ENCODE assay signal across 12 cellular contexts in the genomic region with DNA sequence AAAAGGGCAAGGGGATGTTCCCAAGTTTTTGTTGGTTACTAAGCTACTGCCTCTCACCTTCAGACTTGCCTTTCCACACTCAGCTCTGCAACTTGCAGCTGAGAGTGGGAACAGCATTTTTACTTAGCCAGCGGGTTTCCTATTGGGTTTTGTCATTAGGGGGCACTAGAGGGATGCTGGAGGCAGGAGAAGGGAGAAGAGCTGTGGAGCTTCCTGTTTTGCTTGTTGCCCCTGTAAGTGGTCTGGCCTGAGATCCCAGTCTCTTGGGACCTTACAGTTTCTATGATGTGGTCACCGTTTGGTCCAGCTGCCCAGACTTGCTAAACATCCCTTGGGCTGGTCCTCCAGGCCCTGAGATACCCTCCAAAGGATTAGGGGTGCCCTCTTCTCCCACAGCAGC.
DNase-seq lines count a peak whose midpoint lies in the region; ATAC-seq, FAIRE-seq and TF ChIP-seq lines count a peak whose summit lies in the region.
"Had no signal": no experiment of that assay in that cellular context is flagged by ENCODE, and none has a peak within 500 bp of the region (broad histone marks: within the 10 kb centered on the region; RNA-seq: fewer than 3 reads in every experiment).

No MANE protein-coding gene starts in this region.

- H3K36me3 ChIP-seq in HCT116 (ENCODE audit: control insufficient read depth in 1 of 2, insufficient read depth in 2 of 2, low read length in 2 of 2), result no peaks in the 10 kb centered on the region
- peaks cover 8% of the 10 kb centered on the region for H3K36me3 ChIP-seq in SJCRH30
- H3K36me3 ChIP-seq: heart right ventricle had no signal

- TF ChIP-seq CTCF in A549 (IDR thresholded peaks at IDR 0.05), result no peak
- TF ChIP-seq CTCF in HCT116 (IDR thresholded peaks at IDR 0.05 in 2 of 3, conservative IDR thresholded peaks at IDR 0.05 in 1 of 3; ENCODE audit: borderline replicate concordance in 1 of 3, insufficient read depth in 1 of 3, low read depth in 2 of 3, low read length in 2 of 3), result peak in 2 of 3 experiments; percentile 38 to 40; a peak in 4 of 6 replicates

- no peak for DNase-seq in A549 (ENCODE audit: low read depth in 1 of 2, low spot score in 1 of 2)
- DNase-seq in HCT116 (ENCODE audit: low read depth, low spot score), result no peak
- peak; percentile 40 to 67 for DNase-seq in SJCRH30
- peak; percentile 3 for DNase-seq in globus pallidus (ENCODE audit: low spot score)
- DNase-seq in left lobe of liver (ENCODE audit: low spot score), result no peak
- no peak for DNase-seq in effector CD4-positive, alpha-beta T cell
- DNase-seq in NCI-H2227 treated with DMSO at 0.1 percent for 48 hours (lab: John Stamatoyannopoulos, UW), result no peak
- no peak for DNase-seq in NCI-H1436 treated with DMSO at 0.1 percent for 48 hours (lab: John Stamatoyannopoulos, UW)
- DNase-seq: DMS79 treated with DMSO at 0.1 percent for 48 hours, heart right ventricle, NCI-H1930 had no signal

- 0% methylated on average over 2 of the region's 2 CpGs for WGBS in A549 (ENCODE audit: missing lambda C conversion rate)

- TF ChIP-seq RAD21 in A549 (conservative IDR thresholded peaks at IDR 0.05 in 1 of 2, IDR thresholded peaks at IDR 0.05 in 1 of 2), result peak; percentile 17 to 55; a peak in 3 of 5 replicates
- peak; percentile 67 for TF ChIP-seq RAD21 in HCT116 (IDR thresholded peaks at IDR 0.05; ENCODE audit: low read depth)

- CTCF ChIA-PET in A549 (lab: Yijun Ruan, JAX), result interaction anchor here (0.9 to 2.7 kb wide), 7 partner anchors 8 to 628 kb away, joined by 3 to 9 read pairs (median 3); no protein-coding TSS in a partner anchor
- CTCF ChIA-PET in HCT116 (lab: Charles Lee), result interaction anchor here (1.0 to 1.3 kb wide), 5 partner anchors 13 to 619 kb away, joined by 3 to 4 read pairs (median 3); no protein-coding TSS in a partner anchor

- POLR2A ChIA-PET in A549 (lab: Yijun Ruan, JAX), result interaction anchor here (1.0 kb wide), 1 partner anchor 9 kb away, joined by 3 read pairs; no protein-coding TSS in a partner anchor
- POLR2A ChIA-PET in HCT116 (lab: Charles Lee), result no interaction called here

- no peaks in the 10 kb centered on the region for H3K79me2 ChIP-seq in HCT116 (ENCODE audit: insufficient read depth, low read length)

- no peak for TF ChIP-seq POLR2A in A549 (IDR thresholded peaks at IDR 0.05; ENCODE audit: low read length)
- TF ChIP-seq POLR2A in HCT116 (IDR thresholded peaks at IDR 0.05; ENCODE audit: borderline replicate concordance, extremely low read depth, insufficient read depth, insufficient read length), result no peak

- intact Hi-C loops in HCT116 (cut with micrococcal nuclease), result loop anchor here (10.0 kb wide), 1 partner anchor 481 kb away; no protein-coding TSS in a partner anchor

- H3K9me3 ChIP-seq in A549 (peaks cover 15% of the 10 kb centered on the region), HCT116 (ENCODE audit: control insufficient read depth in 1 of 2, insufficient read depth in 1 of 2, low read depth in 1 of 2, low read length in 2 of 2) (peaks cover 7 to 12% of the 10 kb centered on the region in 2 experiments; a peak in 3 of 4 replicates), SJCRH30 (replicated peaks) (no peaks in the 10 kb centered on the region)

- H3K27ac ChIP-seq in A549 (no peak overlapping the region), HCT116 (ENCODE audit: low read depth, low read length) (no peak overlapping the region), SJCRH30 (no peak overlapping the region)
- H3K27ac ChIP-seq: heart right ventricle had no signal

- H3K4me3 ChIP-seq in A549 (no peak overlapping the region), HCT116 (replicated peaks in 1 of 2; ENCODE audit: low read depth in 1 of 2, low read length in 2 of 2) (no peak overlapping the region), SJCRH30 (no peak overlapping the region)
- H3K4me3 ChIP-seq: heart right ventricle had no signal

- no peak for TF ChIP-seq EP300 in A549 (IDR thresholded peaks at IDR 0.05)

- no peak overlapping the region for H3K9ac ChIP-seq in HCT116 (ENCODE audit: low read length)

- H3K4me2 ChIP-seq in A549 (no peak overlapping the region), HCT116 (ENCODE audit: low read length) (no peak overlapping the region)

- no peaks in the 10 kb centered on the region for H3K9me2 ChIP-seq in HCT116 (ENCODE audit: insufficient read depth)

- H3K27me3 ChIP-seq in HCT116 (ENCODE audit: insufficient read depth, low read length), result peaks cover 34% of the 10 kb centered on the region; the same call in 1 of the 2 replicates
- no peaks in the 10 kb centered on the region for H3K27me3 ChIP-seq in SJCRH30

- BruUV-seq in HCT116 (replicated peaks; lab: Mats Ljungman, UMichigan), result no TSS peak

- no peak overlapping the region for H2AFZ ChIP-seq in HCT116 (ENCODE audit: low read depth, low read length, poor library complexity, severe bottlenecking)

- no peaks in the 10 kb centered on the region for H4K20me1 ChIP-seq in HCT116 (ENCODE audit: insufficient read depth)

- ATAC-seq in A549 (no peak), HCT116 (no peak), left lobe of liver (no peak)
- ATAC-seq: heart right ventricle had no signal

- FAIRE-seq in A549 (lab: Jason Lieb, UNC), result no peak
- FAIRE-seq: HTR-8/SVneo had no signal

- RAD21 ChIA-PET in HCT116 (lab: Charles Lee; ENCODE audit: low non-redundant PET in 1 of 2, low total read pairs in 2 of 2, uncharacterized antibody in 2 of 2, unreplicated experiment in 2 of 2), result interaction anchor here in 1 of 2 experiments (0.6 kb wide), 1 partner anchor 486 kb away, joined by 3 read pairs; no protein-coding TSS in a partner anchor

- H3K4me1 ChIP-seq in A549, result no peaks in the 10 kb centered on the region
- H3K4me1 ChIP-seq in HCT116 (ENCODE audit: control insufficient read depth in 1 of 2, insufficient read depth in 2 of 2, low read length in 2 of 2), result no peaks in the 10 kb centered on the region
- H3K4me1 ChIP-seq in SJCRH30, result no peaks in the 10 kb centered on the region
- H3K4me1 ChIP-seq: heart right ventricle had no signal

TF ChIP-seq in A549, 52 proteins besides CTCF, POLR2A, EP300 and RAD21:
- TF ChIP-seq KDM5A (IDR thresholded peaks at IDR 0.05), result no peak
- no peak for TF ChIP-seq HOXB5 (CRISPR knock-in tag; IDR thresholded peaks at IDR 0.05)
- TF ChIP-seq MAZ (IDR thresholded peaks at IDR 0.05; ENCODE audit: borderline replicate concordance, low read depth, low read length), result no peak
- TF ChIP-seq SMC3 (IDR thresholded peaks at IDR 0.05), result no peak
- no peak for TF ChIP-seq NR3C1 (IDR thresholded peaks at IDR 0.05)
- no peak for TF ChIP-seq BHLHE40 (IDR thresholded peaks at IDR 0.05; ENCODE audit: low read depth, low read length)
- TF ChIP-seq RFX5 (IDR thresholded peaks at IDR 0.05), result no peak
- no peak for TF ChIP-seq CEBPB (IDR thresholded peaks at IDR 0.05)
- TF ChIP-seq, protein P1, sequence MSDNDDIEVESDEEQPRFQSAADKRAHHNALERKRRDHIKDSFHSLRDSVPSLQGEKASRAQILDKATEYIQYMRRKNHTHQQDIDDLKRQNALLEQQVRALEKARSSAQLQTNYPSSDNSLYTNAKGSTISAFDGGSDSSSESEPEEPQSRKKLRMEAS (IDR thresholded peaks at IDR 0.05), result no peak

TF ChIP-seq in HCT116, 20 proteins besides CTCF, POLR2A, EP300 and RAD21 (continues in another document):
- TF ChIP-seq, protein P1 (IDR thresholded peaks at IDR 0.05), result no peak
- TF ChIP-seq SP1 (IDR thresholded peaks at IDR 0.05; ENCODE audit: low read depth) (no peak), EGR1 (IDR thresholded peaks at IDR 0.05; ENCODE audit: low read depth) (no peak), POLR2AphosphoS5 (IDR thresholded peaks at IDR 0.05; ENCODE audit: low read depth, low read length) (no peak), CBX3 (IDR thresholded peaks at IDR 0.05; ENCODE audit: low read depth) (no peak), ELF1 (IDR thresholded peaks at IDR 0.05; ENCODE audit: borderline replicate concordance, low read depth) (no peak)
- TF ChIP-seq, protein P2, sequence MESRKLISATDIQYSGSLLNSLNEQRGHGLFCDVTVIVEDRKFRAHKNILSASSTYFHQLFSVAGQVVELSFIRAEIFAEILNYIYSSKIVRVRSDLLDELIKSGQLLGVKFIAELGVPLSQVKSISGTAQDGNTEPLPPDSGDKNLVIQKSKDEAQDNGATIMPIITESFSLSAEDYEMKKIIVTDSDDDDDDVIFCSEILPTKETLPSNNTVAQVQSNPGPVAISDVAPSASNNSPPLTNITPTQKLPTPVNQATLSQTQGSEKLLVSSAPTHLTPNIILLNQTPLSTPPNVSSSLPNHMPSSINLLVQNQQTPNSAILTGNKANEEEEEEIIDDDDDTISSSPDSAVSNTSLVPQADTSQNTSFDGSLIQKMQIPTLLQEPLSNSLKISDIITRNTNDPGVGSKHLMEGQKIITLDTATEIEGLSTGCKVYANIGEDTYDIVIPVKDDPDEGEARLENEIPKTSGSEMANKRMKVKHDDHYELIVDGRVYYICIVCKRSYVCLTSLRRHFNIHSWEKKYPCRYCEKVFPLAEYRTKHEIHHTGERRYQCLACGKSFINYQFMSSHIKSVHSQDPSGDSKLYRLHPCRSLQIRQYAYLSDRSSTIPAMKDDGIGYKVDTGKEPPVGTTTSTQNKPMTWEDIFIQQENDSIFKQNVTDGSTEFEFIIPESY (IDR thresholded peaks at IDR 0.05; ENCODE audit: extremely low read depth, insufficient replicate concordance, low read length), result no peak
- TF ChIP-seq, protein P3, sequence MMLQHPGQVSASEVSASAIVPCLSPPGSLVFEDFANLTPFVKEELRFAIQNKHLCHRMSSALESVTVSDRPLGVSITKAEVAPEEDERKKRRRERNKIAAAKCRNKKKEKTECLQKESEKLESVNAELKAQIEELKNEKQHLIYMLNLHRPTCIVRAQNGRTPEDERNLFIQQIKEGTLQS (IDR thresholded peaks at IDR 0.05), result no peak

Comparison
In these comparisons a context has a peak if more than half of its experiments do, and no peak if none do; other contexts are left out.
1. DNase-seq: peak in SJCRH30 (2 of 2) and globus pallidus (single experiment); none in A549 (0 of 2), HCT116 (single experiment), left lobe of liver (single experiment), effector CD4-positive, alpha-beta T cell (single experiment), NCI-H2227 treated with DMSO at 0.1 percent for 48 hours (single experiment) and NCI-H1436 treated with DMSO at 0.1 percent for 48 hours (single experiment).
2. Of the 6 proteins assayed by ChIP-seq in both A549 and HCT116: peak only in A549: none; only in HCT116: CTCF; in both: RAD21; in neither: 4.